2 cellular contexts compared by ENCODE assay signal in the genomic region with DNA sequence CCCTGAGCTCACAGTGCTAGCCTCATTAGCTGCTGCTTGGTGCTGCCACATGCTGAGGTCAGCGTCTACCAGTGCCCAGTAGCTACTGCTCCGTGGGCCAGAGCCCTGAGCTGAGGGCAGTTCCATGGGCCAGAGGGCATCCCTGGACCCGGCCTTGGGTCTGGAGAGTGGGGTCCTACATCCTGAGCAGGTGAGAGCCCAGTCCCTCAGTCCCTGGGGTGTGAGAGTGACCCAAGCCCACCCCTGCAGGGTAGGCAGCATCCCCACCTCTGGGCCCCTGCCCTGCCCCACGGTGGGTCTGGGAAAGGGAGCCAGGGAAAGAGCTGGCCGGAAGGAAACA.
TF ChIP-seq lines count a peak whose summit lies in the region.

No MANE protein-coding gene starts in this region.

TF ChIP-seq in A549, 52 proteins besides CTCF, POLR2A, EP300 and RAD21:
- TF ChIP-seq KDM1A (IDR thresholded peaks at IDR 0.05; ENCODE audit: low read depth): no peak
- TF ChIP-seq MAFK (IDR thresholded peaks at IDR 0.05; ENCODE audit: partially characterized antibody): peak; percentile 58

TF ChIP-seq in IMR-90, 13 proteins besides CTCF, POLR2A, EP300 and RAD21:
- TF ChIP-seq CHD1 (IDR thresholded peaks at IDR 0.05; ENCODE audit: low read depth, low read length) (no peak), RFX5 (IDR thresholded peaks at IDR 0.05; ENCODE audit: low read depth, low read length) (no peak), BHLHE40 (IDR thresholded peaks at IDR 0.05; ENCODE audit: low read depth, low read length) (no peak), FOS (IDR thresholded peaks at IDR 0.05; ENCODE audit: low read depth, low read length) (no peak), CEBPB (IDR thresholded peaks at IDR 0.05; ENCODE audit: low read depth, low read length) (no peak), ELK1 (IDR thresholded peaks at IDR 0.05; ENCODE audit: borderline replicate concordance, low read depth, low read length) (no peak), USF2 (IDR thresholded peaks at IDR 0.05; ENCODE audit: low read depth, low read length) (no peak), NFE2L2 (IDR thresholded peaks at IDR 0.05; ENCODE audit: low read depth, low read length) (no peak), MAFK (IDR thresholded peaks at IDR 0.05; ENCODE audit: low read depth, low read length) (no peak)
